In the genomic region with DNA sequence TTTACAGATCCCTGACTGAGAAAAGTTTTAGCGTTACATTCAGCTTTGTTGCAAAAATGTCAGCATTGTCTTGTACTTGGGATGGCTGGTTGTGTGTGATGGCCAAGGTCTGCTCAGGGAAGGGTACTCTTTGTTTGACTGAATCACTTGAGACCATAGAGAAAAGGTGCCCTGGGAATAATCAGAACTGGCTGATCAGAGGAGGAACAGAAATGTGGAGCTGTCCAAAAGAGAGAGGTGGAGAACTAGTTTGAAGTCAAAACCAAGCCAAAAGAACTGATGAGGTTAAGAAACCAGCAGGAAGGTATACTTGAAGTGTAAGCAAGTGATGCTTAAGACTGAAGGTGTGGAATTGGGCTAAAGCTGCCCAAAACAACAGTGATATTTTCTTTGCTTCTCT, we compare ENCODE assay signal across 21 cellular contexts.
DNase-seq lines count a peak whose midpoint lies in the region; ATAC-seq and TF ChIP-seq lines count a peak whose summit lies in the region.
"Had no signal": no experiment of that assay in that cellular context is flagged by ENCODE, and none has a peak within 500 bp of the region (broad histone marks: within the 10 kb centered on the region; RNA-seq: fewer than 3 reads in every experiment).

No MANE protein-coding gene starts in this region.

- no peak overlapping the region for H2BK5ac ChIP-seq in mesenchymal stem cell (ENCODE audit: low read depth, low read length, poor library complexity, severe bottlenecking)

- H2BK15ac ChIP-seq in mesenchymal stem cell (ENCODE audit: low read depth, poor library complexity, severe bottlenecking), result no peak overlapping the region

- no peak overlapping the region for H3K18ac ChIP-seq in mesenchymal stem cell (ENCODE audit: low read depth in 1 of 2, low read length in 2 of 2)

- H3K4me2 ChIP-seq in GM23248 (ENCODE audit: unreplicated experiment), result no peak overlapping the region
- no peak overlapping the region for H3K4me2 ChIP-seq in mesenchymal stem cell (ENCODE audit: low read length, poor library complexity, severe bottlenecking)
- H3K4me2 ChIP-seq in smooth muscle cell, result no peak overlapping the region

- in situ Hi-C loops in GM23248 (cut with MboI), result loop anchor here (25.0 kb wide), 1 partner anchor 729 kb away; a partner anchor contains a TSS
- in situ Hi-C loops in brain microvascular endothelial cell (cut with HindIII; ENCODE audit: low pct_ligation_motif_present, low sequenced_read_pairs), result no loop called here

- no peaks in the 10 kb centered on the region for H3K27me3 ChIP-seq in GM23248 (replicated peaks; ENCODE audit: insufficient read depth)
- H3K27me3 ChIP-seq in mesenchymal stem cell (ENCODE audit: control insufficient read depth in 1 of 2, insufficient read depth in 1 of 2, low read length in 2 of 2), result no peaks in the 10 kb centered on the region
- H3K27me3 ChIP-seq in smooth muscle cell (ENCODE audit: low read depth), result no peaks in the 10 kb centered on the region
- no peaks in the 10 kb centered on the region for H3K27me3 ChIP-seq in spleen (replicated peaks in 1 of 7)
- no peaks in the 10 kb centered on the region for H3K27me3 ChIP-seq in brain microvascular endothelial cell (replicated peaks)
- H3K27me3 ChIP-seq: esophagus squamous epithelium, sigmoid colon, suprapubic skin had no signal

- no peak overlapping the region for H2BK12ac ChIP-seq in mesenchymal stem cell (ENCODE audit: low read length in 2 of 2)

- H4K20me1 ChIP-seq in GM23248 (ENCODE audit: insufficient read depth) (no peaks in the 10 kb centered on the region), smooth muscle cell (ENCODE audit: low read depth) (no peaks in the 10 kb centered on the region)

- no peaks in the 10 kb centered on the region for H3K79me2 ChIP-seq in GM23248 (ENCODE audit: insufficient read depth)
- H3K79me2 ChIP-seq in smooth muscle cell (ENCODE audit: low read depth), result no peaks in the 10 kb centered on the region

- ATAC-seq in SK-N-SH treated with all-trans-retinoic acid at 6 μM for 48 hours, result peak; percentile 28
- ATAC-seq: naive thymus-derived CD8-positive, alpha-beta T cell had no signal

- no peak for TF ChIP-seq CTCF in smooth muscle cell (IDR thresholded peaks at IDR 0.05; ENCODE audit: borderline replicate concordance, insufficient read depth, poor library complexity, severe bottlenecking)
- TF ChIP-seq CTCF in spleen (IDR thresholded peaks at IDR 0.05 in 8 of 11, conservative IDR thresholded peaks at IDR 0.05 in 3 of 11), result no peak
- no peak for TF ChIP-seq CTCF in brain microvascular endothelial cell (IDR thresholded peaks at IDR 0.05; ENCODE audit: low read depth, low read length, missing control alignments)

- H2AK5ac ChIP-seq in mesenchymal stem cell (ENCODE audit: low read length, severe bottlenecking), result peak overlapping the region; percentile 68

- no peaks in the 10 kb centered on the region for H3K36me3 ChIP-seq in GM23248 (ENCODE audit: low read depth)
- no peaks in the 10 kb centered on the region for H3K36me3 ChIP-seq in mesenchymal stem cell (ENCODE audit: control insufficient read depth in 1 of 2, insufficient read depth in 2 of 2, low read depth in 1 of 2, low read length in 2 of 2)
- H3K36me3 ChIP-seq in smooth muscle cell (ENCODE audit: low read depth), result no peaks in the 10 kb centered on the region
- H3K36me3 ChIP-seq in spleen, result no peaks in the 10 kb centered on the region
- H3K36me3 ChIP-seq in brain microvascular endothelial cell (replicated peaks), result no peaks in the 10 kb centered on the region
- H3K36me3 ChIP-seq: esophagus squamous epithelium, sigmoid colon, suprapubic skin had no signal

- H2AFZ ChIP-seq in GM23248 (no peak overlapping the region), mesenchymal stem cell (ENCODE audit: low read depth, low read length) (no peak overlapping the region), smooth muscle cell (ENCODE audit: low read depth) (no peak overlapping the region)

- no peak overlapping the region for H2BK120ac ChIP-seq in mesenchymal stem cell (ENCODE audit: low read depth, low read length)

- H3K4ac ChIP-seq in mesenchymal stem cell (ENCODE audit: low read depth in 1 of 2, low read length in 2 of 2), result no peak overlapping the region

- TF ChIP-seq POLR2A in spleen (IDR thresholded peaks at IDR 0.05), result no peak

- H3K14ac ChIP-seq in mesenchymal stem cell (ENCODE audit: low read length in 2 of 2), result no peak overlapping the region

- H3K4me1 ChIP-seq in GM23248 (ENCODE audit: insufficient read depth) (peaks cover 14% of the 10 kb centered on the region), mesenchymal stem cell (ENCODE audit: control insufficient read depth, insufficient read depth, low read depth, low read length) (no peaks in the 10 kb centered on the region), smooth muscle cell (ENCODE audit: low read depth) (no peaks in the 10 kb centered on the region), spleen (peaks cover 0 to 4% (median 0%) of the 10 kb centered on the region in 6 donors)

- no peaks in the 10 kb centered on the region for H3K79me1 ChIP-seq in mesenchymal stem cell (replicated peaks; ENCODE audit: low read length, poor library complexity, severe bottlenecking)

- no peaks in the 10 kb centered on the region for H3K9me2 ChIP-seq in GM23248 (ENCODE audit: insufficient read depth)

- WGBS in GM23248 (ENCODE audit: low coverage in 1 of 2, low lambda C conversion rate in 2 of 2, missing lambda C conversion rate in 2 of 2), 2 experiments, result 100% methylated on average over 1 of the region's 1 CpG
- 100% methylated on average over 1 of the region's 1 CpG for WGBS in mesenchymal stem cell
- WGBS in smooth muscle cell (ENCODE audit: low lambda C conversion rate), result 85% methylated on average over 1 of the region's 1 CpG
- 83 to 96% (median 86%) methylated on average over 1 of the region's 1 CpG for WGBS in spleen, 5 donors

- DNase-seq in GM23248 (no peak), mesenchymal stem cell (no peak), smooth muscle cell (lab: John Stamatoyannopoulos, UW; ENCODE audit: unreplicated experiment) (no peak), HuH-7 (ENCODE audit: low spot score) (no peak), spleen (no peak), brain microvascular endothelial cell (no peak)
- DNase-seq in activated CD4-positive, alpha-beta T cell treated with anti-CD3 and anti-CD28 coated beads for 1 hour, result no peak
- DNase-seq: activated naive CD4-positive, alpha-beta T cell treated with Interleukin-2 at 50 U/mL for 16 hours; activated T-cell treated with anti-CD3 and anti-CD28 coated beads, Interleukin-2, amount 50 U/mL, for 48 hours; CD4-positive, alpha-beta T cell; effector CD8-positive, alpha-beta T cell; esophagus squamous epithelium; Karpas-422; naive thymus-derived CD8-positive, alpha-beta T cell; NCI-H2029; NCI-H345; SHP77; sigmoid colon had no signal

- no peak overlapping the region for H3K4me3 ChIP-seq in GM23248
- H3K4me3 ChIP-seq in mesenchymal stem cell (ENCODE audit: insufficient read depth in 1 of 2, low read depth in 1 of 2, low read length in 2 of 2), result no peak overlapping the region
- no peak overlapping the region for H3K4me3 ChIP-seq in smooth muscle cell
- no peak overlapping the region for H3K4me3 ChIP-seq in spleen
- H3K4me3 ChIP-seq in brain microvascular endothelial cell (ENCODE audit: low read depth, low read length), result no peak overlapping the region
- H3K4me3 ChIP-seq: esophagus squamous epithelium, lung, sigmoid colon, suprapubic skin had no signal

- intact Hi-C loops in spleen (cut with DNase I; ENCODE audit: low total_unique reads), result no loop called here

- H4K8ac ChIP-seq in mesenchymal stem cell (ENCODE audit: low read length), result no peak overlapping the region

- peaks cover 15% of the 10 kb centered on the region for H3F3A ChIP-seq in GM23248 (ENCODE audit: insufficient read depth)
- H3F3A ChIP-seq in smooth muscle cell (ENCODE audit: low read depth), result peaks cover 5% of the 10 kb centered on the region

- H4K91ac ChIP-seq in mesenchymal stem cell (ENCODE audit: low read length), result no peak overlapping the region

- H3K9ac ChIP-seq in GM23248 (no peak overlapping the region), mesenchymal stem cell (ENCODE audit: low read length) (peak overlapping the region; percentile 80), smooth muscle cell (ENCODE audit: low read depth) (no peak overlapping the region)

- H3K27ac ChIP-seq in GM23248 (peak overlapping the region; percentile 36), mesenchymal stem cell (ENCODE audit: low read length, poor library complexity, severe bottlenecking) (no peak overlapping the region), smooth muscle cell (ENCODE audit: low read depth) (peak overlapping the region; percentile 59), spleen (no peak overlapping the region), brain microvascular endothelial cell (no peak overlapping the region)
- H3K27ac ChIP-seq: esophagus squamous epithelium, suprapubic skin had no signal

- H3K9me3 ChIP-seq in GM23248 (ENCODE audit: low read depth) (no peaks in the 10 kb centered on the region), mesenchymal stem cell (ENCODE audit: control insufficient read depth, low read length) (no peaks in the 10 kb centered on the region), smooth muscle cell (replicated peaks; ENCODE audit: low read depth) (no peaks in the 10 kb centered on the region), spleen (no peaks in the 10 kb centered on the region)
- H3K9me3 ChIP-seq: esophagus squamous epithelium, sigmoid colon, suprapubic skin had no signal

- H3K23ac ChIP-seq in mesenchymal stem cell (ENCODE audit: low read length in 2 of 2), result no peak overlapping the region

TF ChIP-seq in SK-N-SH treated with all-trans-retinoic acid at 6 μM for 48 hours, 23 proteins besides CTCF, POLR2A, EP300 and RAD21 (continues in another document):
- TF ChIP-seq, protein P1, sequence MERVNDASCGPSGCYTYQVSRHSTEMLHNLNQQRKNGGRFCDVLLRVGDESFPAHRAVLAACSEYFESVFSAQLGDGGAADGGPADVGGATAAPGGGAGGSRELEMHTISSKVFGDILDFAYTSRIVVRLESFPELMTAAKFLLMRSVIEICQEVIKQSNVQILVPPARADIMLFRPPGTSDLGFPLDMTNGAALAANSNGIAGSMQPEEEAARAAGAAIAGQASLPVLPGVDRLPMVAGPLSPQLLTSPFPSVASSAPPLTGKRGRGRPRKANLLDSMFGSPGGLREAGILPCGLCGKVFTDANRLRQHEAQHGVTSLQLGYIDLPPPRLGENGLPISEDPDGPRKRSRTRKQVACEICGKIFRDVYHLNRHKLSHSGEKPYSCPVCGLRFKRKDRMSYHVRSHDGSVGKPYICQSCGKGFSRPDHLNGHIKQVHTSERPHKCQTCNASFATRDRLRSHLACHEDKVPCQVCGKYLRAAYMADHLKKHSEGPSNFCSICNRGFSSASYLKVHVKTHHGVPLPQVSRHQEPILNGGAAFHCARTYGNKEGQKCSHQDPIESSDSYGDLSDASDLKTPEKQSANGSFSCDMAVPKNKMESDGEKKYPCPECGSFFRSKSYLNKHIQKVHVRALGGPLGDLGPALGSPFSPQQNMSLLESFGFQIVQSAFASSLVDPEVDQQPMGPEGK (CRISPR knock-in tag; IDR thresholded peaks at IDR 0.05; ENCODE audit: borderline replicate concordance), result no peak

Comparison
In these comparisons a context has a peak if more than half of its experiments do, and no peak if none do; other contexts are left out.
1. H3K27ac ChIP-seq: peak in GM23248 (single experiment) and smooth muscle cell (single experiment); none in mesenchymal stem cell (single experiment), spleen (0 of 8) and brain microvascular endothelial cell (single experiment).